In the genomic region with DNA sequence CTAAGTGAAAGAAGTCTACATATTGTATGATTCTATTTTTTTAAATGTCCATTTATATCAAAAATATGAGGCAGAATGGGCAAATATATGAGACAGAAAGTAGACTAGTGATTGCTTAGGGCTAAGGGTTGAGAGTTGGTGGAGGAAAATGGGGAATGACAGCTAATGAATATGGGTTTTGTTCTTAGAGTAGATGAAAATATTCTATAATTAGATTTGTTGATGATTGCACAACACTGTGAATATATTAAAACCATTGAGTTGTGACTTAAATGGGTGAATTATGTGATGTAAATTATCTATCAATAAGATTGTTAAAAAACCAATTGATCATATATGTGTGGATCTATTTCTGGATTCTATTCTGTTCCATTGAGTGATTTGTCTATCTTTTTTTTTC, we compare ENCODE assay signal across 25 cellular contexts.
"Had no signal": no experiment of that assay in that cellular context is flagged by ENCODE, and none has a peak within 500 bp of the region (broad histone marks: within the 10 kb centered on the region; RNA-seq: fewer than 3 reads in every experiment).

No MANE protein-coding gene starts in this region.

- H3K27ac ChIP-seq: colonic mucosa, esophagus muscularis mucosa, foreskin keratinocyte, gastrocnemius medialis, heart right ventricle, left lung had no signal

- FAIRE-seq: endometrium, islet of Langerhans, keratinocyte had no signal

- H3K9me3 Mint-ChIP-seq: effector memory CD8-positive, alpha-beta T cell had no signal

- H3K27me3 ChIP-seq: colonic mucosa, esophagus muscularis mucosa, foreskin keratinocyte, gastrocnemius medialis, heart right ventricle, left lung had no signal

- H3K4me3 Mint-ChIP-seq: dendritic cell treated with granulocyte-macrophage colony-stimulating factor and Interleukin-4, amounts not matched to agents 40 ng/mL and 50 ng/mL, for 4 days; effector memory CD8-positive, alpha-beta T cell; endodermal cell; memory B cell had no signal

- H3K27me3 Mint-ChIP-seq: memory B cell had no signal

- H3K27ac Mint-ChIP-seq: dendritic cell treated with granulocyte-macrophage colony-stimulating factor and Interleukin-4, amounts not matched to agents 40 ng/mL and 50 ng/mL, for 4 days; effector memory CD8-positive, alpha-beta T cell; endodermal cell; memory B cell had no signal

- ATAC-seq: effector memory CD8-positive, alpha-beta T cell; foreskin keratinocyte; gastrocnemius medialis; heart right ventricle; left cardiac atrium; left lung; left ventricle myocardium superior had no signal

- H3K4me1 ChIP-seq: colonic mucosa, esophagus muscularis mucosa, heart right ventricle, left lung had no signal

- H3K4me3 ChIP-seq: colonic mucosa, esophagus muscularis mucosa, gastrocnemius medialis, heart right ventricle, left lung, lung had no signal

- H3K9me3 ChIP-seq: colonic mucosa, esophagus muscularis mucosa, gastrocnemius medialis, left lung had no signal

- H3K36me3 ChIP-seq: colonic mucosa, esophagus muscularis mucosa, gastrocnemius medialis, heart right ventricle, left lung had no signal

- DNase-seq: cerebellar nuclear complex; colonic mucosa; cortex of kidney; effector CD8-positive, alpha-beta T cell; effector memory CD8-positive, alpha-beta T cell; endodermal cell; foreskin keratinocyte; gastrocnemius medialis; glutamatergic neuron; head of caudate nucleus; heart right ventricle; hippocampal formation; left cardiac atrium; left lung; left ventricle myocardium superior; mammary epithelial cell; mesendoderm; midbrain had no signal

- H3K36me3 Mint-ChIP-seq: memory B cell had no signal
